2 cellular contexts compared by ENCODE assay signal in the genomic region with DNA sequence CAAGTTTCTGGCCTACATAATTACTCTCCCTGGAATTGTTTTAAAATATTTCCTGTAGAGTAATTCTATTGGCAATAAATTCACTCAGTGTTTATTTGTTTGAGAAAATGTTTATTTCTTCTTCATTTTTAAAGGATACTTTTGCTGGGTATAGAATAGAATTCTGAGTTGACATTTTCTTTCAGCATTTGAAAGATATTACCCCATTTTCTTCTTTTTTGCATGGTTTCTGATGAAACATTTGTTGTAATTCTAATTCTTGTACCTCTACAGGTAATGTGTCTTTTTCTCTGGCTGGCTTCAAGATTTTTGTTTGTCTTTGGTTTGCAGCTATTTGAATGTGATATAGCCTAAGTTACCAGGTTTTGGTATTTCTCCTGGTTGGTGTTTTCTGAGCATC.
TF ChIP-seq lines count a peak whose summit lies in the region.

No MANE protein-coding gene starts in this region.

TF ChIP-seq in HEK293, 187 proteins besides CTCF, POLR2A, EP300 and RAD21:
- TF ChIP-seq SETDB1 (IDR thresholded peaks at IDR 0.05; ENCODE audit: insufficient read length, low read length) = peak; percentile 66
- no peak for TF ChIP-seq ZSCAN23 (tag by site-specific recombination; IDR thresholded peaks at IDR 0.05)
TF ChIP-seq in HEK293: peak in this region for 1.

TF ChIP-seq in K562, 482 proteins besides CTCF, POLR2A, EP300 and RAD21:
- TF ChIP-seq ZNF3 (CRISPR knock-in tag; IDR thresholded peaks at IDR 0.05) = no peak
- TF ChIP-seq, protein P1, sequence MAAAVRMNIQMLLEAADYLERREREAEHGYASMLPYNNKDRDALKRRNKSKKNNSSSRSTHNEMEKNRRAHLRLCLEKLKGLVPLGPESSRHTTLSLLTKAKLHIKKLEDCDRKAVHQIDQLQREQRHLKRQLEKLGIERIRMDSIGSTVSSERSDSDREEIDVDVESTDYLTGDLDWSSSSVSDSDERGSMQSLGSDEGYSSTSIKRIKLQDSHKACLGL (CRISPR knock-in tag; IDR thresholded peaks at IDR 0.05; ENCODE audit: borderline replicate concordance, poor library complexity, severe bottlenecking) = no peak
- TF ChIP-seq, protein P2, sequence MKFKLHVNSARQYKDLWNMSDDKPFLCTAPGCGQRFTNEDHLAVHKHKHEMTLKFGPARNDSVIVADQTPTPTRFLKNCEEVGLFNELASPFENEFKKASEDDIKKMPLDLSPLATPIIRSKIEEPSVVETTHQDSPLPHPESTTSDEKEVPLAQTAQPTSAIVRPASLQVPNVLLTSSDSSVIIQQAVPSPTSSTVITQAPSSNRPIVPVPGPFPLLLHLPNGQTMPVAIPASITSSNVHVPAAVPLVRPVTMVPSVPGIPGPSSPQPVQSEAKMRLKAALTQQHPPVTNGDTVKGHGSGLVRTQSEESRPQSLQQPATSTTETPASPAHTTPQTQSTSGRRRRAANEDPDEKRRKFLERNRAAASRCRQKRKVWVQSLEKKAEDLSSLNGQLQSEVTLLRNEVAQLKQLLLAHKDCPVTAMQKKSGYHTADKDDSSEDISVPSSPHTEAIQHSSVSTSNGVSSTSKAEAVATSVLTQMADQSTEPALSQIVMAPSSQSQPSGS (CRISPR knock-in tag; IDR thresholded peaks at IDR 0.05) = no peak
- peak; percentile 79; the same call in 1 of the 2 replicates for TF ChIP-seq ZFP1 (CRISPR knock-in tag; IDR thresholded peaks at IDR 0.05)
- TF ChIP-seq, protein P3, sequence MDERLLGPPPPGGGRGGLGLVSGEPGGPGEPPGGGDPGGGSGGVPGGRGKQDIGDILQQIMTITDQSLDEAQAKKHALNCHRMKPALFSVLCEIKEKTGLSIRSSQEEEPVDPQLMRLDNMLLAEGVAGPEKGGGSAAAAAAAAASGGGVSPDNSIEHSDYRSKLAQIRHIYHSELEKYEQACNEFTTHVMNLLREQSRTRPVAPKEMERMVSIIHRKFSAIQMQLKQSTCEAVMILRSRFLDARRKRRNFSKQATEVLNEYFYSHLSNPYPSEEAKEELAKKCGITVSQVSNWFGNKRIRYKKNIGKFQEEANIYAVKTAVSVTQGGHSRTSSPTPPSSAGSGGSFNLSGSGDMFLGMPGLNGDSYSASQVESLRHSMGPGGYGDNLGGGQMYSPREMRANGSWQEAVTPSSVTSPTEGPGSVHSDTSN (CRISPR knock-in tag; IDR thresholded peaks at IDR 0.05; ENCODE audit: low read depth) = no peak
- TF ChIP-seq, protein P3 (tag; conservative IDR thresholded peaks at IDR 0.05; ENCODE audit: low read depth) = no peak
- TF ChIP-seq TRIM28 (IDR thresholded peaks at IDR 0.05) = 0 out of 2 replicates have a peak, but pooled peaks have one; percentile 26
TF ChIP-seq in K562: peak in this region for 2.
